Comparison of ENCODE assay signal across 20 cellular contexts in genomic region chr17:77167472-77168306, GRCh38. TPM values are rescaled to one million over a fixed set of nuclear protein-coding genes. Genes with fewer than 3 reads are reported as not detected.
A peak's percentile ranks its signal among the peaks of the same experiment; 100 is the strongest.
DNase-seq lines count a peak whose midpoint lies in the region; ATAC-seq and TF ChIP-seq lines count a peak whose summit lies in the region.
"Had no signal": no experiment of that assay in that cellular context is flagged by ENCODE, and none has a peak within 500 bp of the region (broad histone marks: within the 10 kb centered on the region; RNA-seq: fewer than 3 reads in every experiment).

No MANE protein-coding gene starts in this region.

- H3K4me1 Mint-ChIP-seq in memory B cell = peaks cover 34% of the 10 kb centered on the region
- peaks cover 31% of the 10 kb centered on the region for H3K4me1 Mint-ChIP-seq in osteocyte (ENCODE audit: unreplicated experiment)

- POLR2A ChIA-PET in SK-N-SH (lab: Yijun Ruan, JAX) (no interaction called here), OCI-LY7 (lab: Charles Lee) (interaction anchor here (0.7 kb wide), 1 partner anchor 69 kb away, joined by 6 read pairs; no protein-coding TSS in a partner anchor)

- H3F3A ChIP-seq in SK-N-SH (replicated peaks; ENCODE audit: insufficient read depth) = peaks cover 18% of the 10 kb centered on the region

- TF ChIP-seq CTCF in SK-N-SH (IDR thresholded peaks at IDR 0.05) (no peak), OCI-LY7 (conservative IDR thresholded peaks at IDR 0.05; ENCODE audit: low read length) (no peak), osteocyte (IDR thresholded peaks at IDR 0.05) (no peak)

- H2AFZ ChIP-seq in SK-N-SH (ENCODE audit: low read depth) (no peak overlapping the region), OCI-LY7 (ENCODE audit: low read length) (no peak overlapping the region)
- H2AFZ ChIP-seq: GM23248 had no signal

- H3K9me2 ChIP-seq in SK-N-SH (no peaks in the 10 kb centered on the region), OCI-LY7 (ENCODE audit: insufficient read depth, low read length) (no peaks in the 10 kb centered on the region)

- TF ChIP-seq EP300 in SK-N-SH (IDR thresholded peaks at IDR 0.05; ENCODE audit: borderline replicate concordance in 1 of 2, low read depth in 1 of 2, low read length in 1 of 2) = no peak

- H3K27me3 Mint-ChIP-seq in memory B cell (no peaks in the 10 kb centered on the region), osteocyte (ENCODE audit: unreplicated experiment) (no peaks in the 10 kb centered on the region)
- H3K27me3 Mint-ChIP-seq: CD4-positive, alpha-beta memory T cell had no signal

- WGBS in SK-N-SH (ENCODE audit: low lambda C conversion rate) = 95% methylated on average over 12 of the region's 12 CpGs

- H3K9me3 ChIP-seq in SK-N-SH (peaks cover 26% of the 10 kb centered on the region; the same call in 1 of the 2 replicates), OCI-LY7 (ENCODE audit: low read length) (peaks cover 75% of the 10 kb centered on the region)

- intact Hi-C loops in OCI-LY7 (cut with micrococcal nuclease; ENCODE audit: unreplicated experiment) = no loop called here

- H3K36me3 ChIP-seq in SK-N-SH (replicated peaks in 1 of 2; ENCODE audit: control insufficient read depth in 1 of 2, insufficient read depth in 2 of 2, low read length in 1 of 2) (peaks cover 11 to 62% of the 10 kb centered on the region in 2 experiments), OCI-LY7 (ENCODE audit: insufficient read depth, low read length) (peaks cover 100% of the 10 kb centered on the region)

- no peak overlapping the region for H3K9ac ChIP-seq in SK-N-SH
- H3K9ac ChIP-seq: GM23248 had no signal

- peaks cover 12% of the 10 kb centered on the region for H3K9me3 Mint-ChIP-seq in memory B cell
- peaks cover 17% of the 10 kb centered on the region for H3K9me3 Mint-ChIP-seq in osteocyte (ENCODE audit: unreplicated experiment)

- no peak for TF ChIP-seq RAD21 in SK-N-SH (IDR thresholded peaks at IDR 0.05; ENCODE audit: low read length)

- H3K4me3 Mint-ChIP-seq in memory B cell (no peak overlapping the region), osteocyte (ENCODE audit: unreplicated experiment) (no peak overlapping the region)
- H3K4me3 Mint-ChIP-seq: CD4-positive, alpha-beta memory T cell had no signal

- CTCF ChIA-PET in SK-N-SH (lab: Yijun Ruan, JAX) (interaction anchor here (0.6 to 1.3 kb wide), 3 partner anchors 80 to 448 kb away, joined by 3 to 6 read pairs (median 4); no protein-coding TSS in a partner anchor), OCI-LY7 (lab: Charles Lee; ENCODE audit: unreplicated experiment) (no interaction called here)

- H3K4me1 ChIP-seq in SK-N-SH (ENCODE audit: control insufficient read depth in 1 of 2, insufficient read depth in 2 of 2, low read depth in 1 of 2, low read length in 1 of 2) (peaks cover 10 to 20% of the 10 kb centered on the region in 2 experiments; a peak in 3 of 4 replicates), OCI-LY7 (ENCODE audit: insufficient read depth, low read length, poor library complexity, severe bottlenecking) (peaks cover 23% of the 10 kb centered on the region)

- H3K4me3 ChIP-seq in SK-N-SH (ENCODE audit: low read depth in 2 of 2, low read length in 1 of 2) (no peak overlapping the region; a peak in 1 of 4 replicates), OCI-LY7 (ENCODE audit: low read depth, low read length, poor library complexity, severe bottlenecking) (no peak overlapping the region)
- H3K4me3 ChIP-seq: GM23248 had no signal

- peak overlapping the region; percentile 86 for H3K27ac Mint-ChIP-seq in memory B cell
- no peak overlapping the region for H3K27ac Mint-ChIP-seq in osteocyte (ENCODE audit: unreplicated experiment)

- peaks cover 35% of the 10 kb centered on the region; the same call in 1 of the 2 replicates for H4K20me1 ChIP-seq in SK-N-SH (ENCODE audit: insufficient read depth)
- H4K20me1 ChIP-seq in OCI-LY7 (ENCODE audit: insufficient read depth, low read length) = no peaks in the 10 kb centered on the region; the same call in 1 of the 2 replicates

- H3K27ac ChIP-seq in SK-N-SH (ENCODE audit: low read depth in 2 of 2, low read length in 1 of 2) (no peak overlapping the region), OCI-LY7 (ENCODE audit: low read depth, low read length, poor library complexity, severe bottlenecking) (no peak overlapping the region), temporal lobe (ENCODE audit: low read depth, low read length) (peak overlapping the region; percentile 28)
- H3K27ac ChIP-seq: GM23248, RWPE1 had no signal

- no peak overlapping the region for H3K4me2 ChIP-seq in SK-N-SH
- H3K4me2 ChIP-seq in OCI-LY7 (ENCODE audit: low read length) = no peak overlapping the region

- H3K27me3 ChIP-seq in SK-N-SH (ENCODE audit: insufficient read depth) = no peaks in the 10 kb centered on the region

- H3K36me3 Mint-ChIP-seq in memory B cell = peaks cover 46% of the 10 kb centered on the region
- peaks cover 23% of the 10 kb centered on the region for H3K36me3 Mint-ChIP-seq in osteocyte (ENCODE audit: unreplicated experiment)

- ATAC-seq in SK-N-SH treated with all-trans-retinoic acid at 6 μM for 48 hours (no peak), memory B cell (ENCODE audit: low read depth) (no peak)
- ATAC-seq: PC-3 had no signal

- BruUV-seq in OCI-LY7 (replicated peaks; lab: Mats Ljungman, UMichigan) = no TSS peak

- peaks cover 99% of the 10 kb centered on the region for H3K79me2 ChIP-seq in SK-N-SH (ENCODE audit: insufficient read depth)
- H3K79me2 ChIP-seq in OCI-LY7 (ENCODE audit: insufficient read depth, low read depth, low read length) = peaks cover 100% of the 10 kb centered on the region

- DNase-seq in SK-N-SH (no peak), OCI-LY7 (ENCODE audit: low spot score) (peak; percentile 51), memory B cell (ENCODE audit: low spot score in 2 of 2) (no peak), SW480 (ENCODE audit: low spot score) (no peak), osteocyte (ENCODE audit: extremely low spot score, unreplicated experiment) (no peak)
- DNase-seq in activated CD4-positive, CD25-positive, alpha-beta regulatory T cell (lab: John Stamatoyannopoulos, UW) = no peak
- DNase-seq: 8988T; CD4-positive, alpha-beta memory T cell; GM23248; HCEC 1CT; KG1; NCI-H1105 treated with DMSO at 0.1 percent for 48 hours; NCI-H1694 treated with DMSO at 0.1 percent for 48 hours; NCI-H226; NCI-H524; NCI-H82; PC-3 had no signal

TF ChIP-seq in SK-N-SH, 30 proteins besides CTCF, POLR2A, EP300 and RAD21:
- TF ChIP-seq USF1 (IDR thresholded peaks at IDR 0.05; ENCODE audit: borderline replicate concordance, low read depth) = peak; percentile 26; the same call in 1 of the 2 replicates
- TF ChIP-seq POLR2AphosphoS5 (IDR thresholded peaks at IDR 0.05; ENCODE audit: low read depth, low read length) = no peak

TF ChIP-seq in SK-N-SH treated with all-trans-retinoic acid at 6 μM for 48 hours, 23 proteins besides CTCF, POLR2A, EP300 and RAD21:
- no peak for TF ChIP-seq ISL1 (CRISPR knock-in tag; IDR thresholded peaks at IDR 0.05)
- no peak for TF ChIP-seq ESRRG (CRISPR knock-in tag; IDR thresholded peaks at IDR 0.05)

RNA-seq across cellular contexts. Expression of gene SEC14L1, which starts 26.9 kb away (rescaled TPM):
- polyA plus RNA-seq in SK-N-SH (2012; rRNA removed) = 45.1 and 62.4 TPM in 2 replicates
- polyA plus RNA-seq in SK-N-SH (2012; cell fraction: cytosol; rRNA removed) = 54.4 and 58.5 TPM in 2 replicates
- 48.9 and 66.1 TPM in 2 replicates for polyA plus RNA-seq in SK-N-SH (2012; cell fraction: nucleus; rRNA removed)
- total RNA-seq in OCI-LY7 (2014; rRNA removed; shearing (Covaris generic)) = 123 and 137 TPM in 2 replicates
- total RNA-seq in OCI-LY7 (2022) (227 and 321 TPM in 2 replicates), temporal lobe (80.4 TPM), osteocyte (82.9 and 90.5 TPM in 2 replicates)
